ENCODE assay signal across 1 cellular context in the genomic region with DNA sequence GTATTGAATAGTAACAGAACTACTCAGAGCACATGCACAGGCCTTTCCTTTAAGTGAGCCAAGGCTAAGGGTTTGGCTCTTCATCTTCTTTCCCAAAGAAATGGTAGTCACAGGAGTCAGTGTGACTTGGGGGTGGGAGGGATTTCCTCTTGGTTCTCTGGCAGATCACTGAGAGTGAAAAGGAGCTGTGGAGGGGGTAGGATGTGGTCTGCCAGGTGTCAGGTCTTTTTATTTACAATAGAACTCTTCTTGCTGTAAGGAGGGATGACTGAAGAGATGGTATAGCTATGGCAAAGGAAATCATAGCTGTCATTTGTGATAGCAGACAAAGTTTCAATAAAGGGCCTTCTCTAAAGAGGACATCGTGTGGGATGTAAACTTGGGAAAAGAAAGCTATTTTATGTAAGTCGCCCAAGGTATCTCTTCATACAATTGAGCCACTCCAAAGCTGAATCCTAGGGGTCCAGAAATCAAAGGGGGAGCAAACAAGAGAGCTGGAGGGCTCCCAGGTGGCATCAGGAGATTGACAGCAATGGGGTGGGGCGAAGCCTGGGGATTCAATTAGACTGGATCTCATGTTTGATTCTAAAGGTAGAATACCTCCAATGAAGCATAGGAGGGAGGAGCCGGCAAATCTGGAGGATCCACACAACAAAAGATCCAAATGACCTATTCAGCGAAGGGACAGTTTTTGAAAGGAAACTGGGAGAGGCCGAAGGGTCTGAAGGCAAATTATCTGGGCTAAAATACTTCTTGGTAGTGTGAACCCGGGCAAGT.
TF ChIP-seq lines count a peak whose summit lies in the region.

No MANE protein-coding gene starts in this region.

TF ChIP-seq in HepG2, 621 proteins besides CTCF, POLR2A, EP300 and RAD21 (continued from another document):
- TF ChIP-seq SMAD3 (CRISPR knock-in tag; IDR thresholded peaks at IDR 0.05) (no peak), MIER3 (CRISPR knock-in tag; IDR thresholded peaks at IDR 0.05; ENCODE audit: borderline replicate concordance) (no peak), ZNF451 (CRISPR knock-in tag; IDR thresholded peaks at IDR 0.05) (no peak), ZUFSP (CRISPR knock-in tag; IDR thresholded peaks at IDR 0.05; ENCODE audit: borderline replicate concordance) (no peak)
- TF ChIP-seq, protein P1, sequence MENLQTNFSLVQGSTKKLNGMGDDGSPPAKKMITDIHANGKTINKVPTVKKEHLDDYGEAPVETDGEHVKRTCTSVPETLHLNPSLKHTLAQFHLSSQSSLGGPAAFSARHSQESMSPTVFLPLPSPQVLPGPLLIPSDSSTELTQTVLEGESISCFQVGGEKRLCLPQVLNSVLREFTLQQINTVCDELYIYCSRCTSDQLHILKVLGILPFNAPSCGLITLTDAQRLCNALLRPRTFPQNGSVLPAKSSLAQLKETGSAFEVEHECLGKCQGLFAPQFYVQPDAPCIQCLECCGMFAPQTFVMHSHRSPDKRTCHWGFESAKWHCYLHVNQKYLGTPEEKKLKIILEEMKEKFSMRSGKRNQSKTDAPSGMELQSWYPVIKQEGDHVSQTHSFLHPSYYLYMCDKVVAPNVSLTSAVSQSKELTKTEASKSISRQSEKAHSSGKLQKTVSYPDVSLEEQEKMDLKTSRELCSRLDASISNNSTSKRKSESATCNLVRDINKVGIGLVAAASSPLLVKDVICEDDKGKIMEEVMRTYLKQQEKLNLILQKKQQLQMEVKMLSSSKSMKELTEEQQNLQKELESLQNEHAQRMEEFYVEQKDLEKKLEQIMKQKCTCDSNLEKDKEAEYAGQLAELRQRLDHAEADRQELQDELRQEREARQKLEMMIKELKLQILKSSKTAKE (CRISPR knock-in tag; IDR thresholded peaks at IDR 0.05; ENCODE audit: borderline replicate concordance): no peak
